ENCODE assay signal across 8 cellular contexts in genomic region chr12:119938049-119938667, GRCh38. TPM values are rescaled to one million over a fixed set of nuclear protein-coding genes. Genes with fewer than 3 reads are reported as not detected.
DNase-seq lines count a peak whose midpoint lies in the region; ATAC-seq, FAIRE-seq and TF ChIP-seq lines count a peak whose summit lies in the region.

No MANE protein-coding gene starts in this region.

- H4K12ac ChIP-seq in trophoblast cell (ENCODE audit: low read depth, low read length): no peak overlapping the region

- no peak for FAIRE-seq in HTR-8/SVneo (lab: Jason Lieb, UNC)

- ATAC-seq in upper lobe of left lung (ENCODE audit: low FRiP score in 2 of 2) (peak; percentile 76 to 79), GM19324 (IDR thresholded peaks at IDR 0.05; ENCODE audit: low FRiP score, unreplicated experiment) (no peak)

- H3K4me3 ChIP-seq in trophoblast cell (ENCODE audit: low read depth, low read length) (no peak overlapping the region), upper lobe of left lung (no peak overlapping the region)

- H3K27ac Mint-ChIP-seq in Calu3 (ENCODE audit: unreplicated experiment): no peak overlapping the region
- H3K27ac Mint-ChIP-seq in activated T-helper 2 cell treated with anti-CD3 and anti-CD28 coated beads, Interferon-gamma antibody, Interleukin-2, Interleukin-4, amounts not matched to agents 10 μg/mL and 5 μg/mL and 100 μg/mL, durations not matched to agents 14 hours and 24 hours and 36 hours: no peak overlapping the region

- no peak overlapping the region for H3K4me2 ChIP-seq in trophoblast cell (ENCODE audit: low read length)

- H3K36me3 Mint-ChIP-seq in Calu3 (ENCODE audit: insufficient read depth, unreplicated experiment): no peaks in the 10 kb centered on the region
- no peaks in the 10 kb centered on the region for H3K36me3 Mint-ChIP-seq in activated T-helper 2 cell treated with anti-CD3 and anti-CD28 coated beads, Interferon-gamma antibody, Interleukin-2, Interleukin-4, amounts not matched to agents 10 μg/mL and 5 μg/mL and 100 μg/mL, durations not matched to agents 14 hours and 24 hours and 36 hours (ENCODE audit: low read depth)

- H3K9me3 ChIP-seq in trophoblast cell (ENCODE audit: insufficient read depth, low read depth, low read length) (no peaks in the 10 kb centered on the region), upper lobe of left lung (no peaks in the 10 kb centered on the region)

- no peaks in the 10 kb centered on the region for H3K79me1 ChIP-seq in trophoblast cell (ENCODE audit: low read length)

- H3K4me1 ChIP-seq in trophoblast cell (ENCODE audit: control insufficient read depth in 1 of 2, insufficient read depth in 2 of 2, low read length in 2 of 2) (no peaks in the 10 kb centered on the region), upper lobe of left lung (no peaks in the 10 kb centered on the region)

- no peak overlapping the region for H2BK12ac ChIP-seq in trophoblast cell (ENCODE audit: low read length)

- TF ChIP-seq EP300 in upper lobe of left lung (IDR thresholded peaks at IDR 0.05): no peak

- H3K79me2 ChIP-seq in trophoblast cell (ENCODE audit: control insufficient read depth, insufficient read depth, low read length, poor library complexity): no peaks in the 10 kb centered on the region

- no peak overlapping the region for H3K9ac ChIP-seq in trophoblast cell (ENCODE audit: low read length)

- no peak overlapping the region for H3K14ac ChIP-seq in trophoblast cell (ENCODE audit: low read length)

- H3K9me3 Mint-ChIP-seq in Calu3 (ENCODE audit: low read depth, unreplicated experiment): no peaks in the 10 kb centered on the region
- H3K9me3 Mint-ChIP-seq in activated T-helper 2 cell treated with anti-CD3 and anti-CD28 coated beads, Interferon-gamma antibody, Interleukin-2, Interleukin-4, amounts not matched to agents 10 μg/mL and 5 μg/mL and 100 μg/mL, durations not matched to agents 14 hours and 24 hours and 36 hours: no peaks in the 10 kb centered on the region

- intact Hi-C loops in Calu3 (cut with micrococcal nuclease; ENCODE audit: unreplicated experiment): loop anchor here (2.0 to 10.0 kb wide), 3 partner anchors 35 to 147 kb away; partner anchors contain the start of gene CIT
- intact Hi-C loops in activated T-helper 2 cell treated with anti-CD3 and anti-CD28 coated beads, Interferon-gamma antibody, Interleukin-2, Interleukin-4, amounts not matched to agents 10 μg/mL and 5 μg/mL and 100 μg/mL, durations not matched to agents 14 hours and 24 hours and 36 hours (cut with micrococcal nuclease): loop anchor here (2.0 kb wide), 1 partner anchor 149 kb away; no protein-coding TSS in a partner anchor

- H2AK5ac ChIP-seq in trophoblast cell (ENCODE audit: low read length): no peak overlapping the region

- no peak overlapping the region for H2BK120ac ChIP-seq in trophoblast cell (ENCODE audit: insufficient read depth, low read length, poor library complexity)

- POLR2A ChIA-PET in RWPE1 (lab: Yijun Ruan, JAX; ENCODE audit: low non-redundant PET): no interaction called here

- BruUV-seq in Calu3 (replicated peaks; lab: Mats Ljungman, UMichigan): no TSS peak

- no peak overlapping the region for H3K4me3 Mint-ChIP-seq in Calu3 (ENCODE audit: low read depth, unreplicated experiment)
- no peak overlapping the region for H3K4me3 Mint-ChIP-seq in activated T-helper 2 cell treated with anti-CD3 and anti-CD28 coated beads, Interferon-gamma antibody, Interleukin-2, Interleukin-4, amounts not matched to agents 10 μg/mL and 5 μg/mL and 100 μg/mL, durations not matched to agents 14 hours and 24 hours and 36 hours (ENCODE audit: low read depth)

- no peak overlapping the region for H4K8ac ChIP-seq in trophoblast cell (ENCODE audit: low read depth, low read length)

- H2BK5ac ChIP-seq in trophoblast cell (ENCODE audit: low read depth, low read length, poor library complexity): no peak overlapping the region

- H3K36me3 ChIP-seq in trophoblast cell (ENCODE audit: control insufficient read depth in 1 of 2, insufficient read depth in 2 of 2, low read length in 2 of 2) (no peaks in the 10 kb centered on the region), upper lobe of left lung (no peaks in the 10 kb centered on the region)

- DNase-seq in Calu3: peak; percentile 70
- peak; percentile 75 for DNase-seq in HTR-8/SVneo (ENCODE audit: insufficient read length, low spot score)
- peak; percentile 73 for DNase-seq in RWPE1 (ENCODE audit: low spot score)
- DNase-seq in activated T-helper 2 cell treated with anti-CD3 and anti-CD28 coated beads, Interferon-gamma antibody, Interleukin-2, Interleukin-4, amounts not matched to agents 10 μg/mL and 5 μg/mL and 100 μg/mL, durations not matched to agents 14 hours and 24 hours and 36 hours (ENCODE audit: low spot score): peak; percentile 45
- DNase-seq in foreskin melanocyte: peak; percentile 33
- DNase-seq in trophoblast cell: peak; percentile 42 to 83
- DNase-seq in upper lobe of left lung: peak in 1 of 2 donors; percentile 50

- H3K27ac ChIP-seq in RWPE1 (no peak overlapping the region), trophoblast cell (ENCODE audit: low read depth, low read length) (no peak overlapping the region), upper lobe of left lung (no peak overlapping the region)

- no peak for TF ChIP-seq POLR2A in upper lobe of left lung (IDR thresholded peaks at IDR 0.05)

- no peak overlapping the region for H4K91ac ChIP-seq in trophoblast cell (ENCODE audit: low read depth, low read length)

- CTCF ChIA-PET in Calu3 (lab: Charles Lee): interaction anchor here (0.6 to 1.0 kb wide), 3 partner anchors 61 to 179 kb away, joined by 3 read pairs; partner anchors contain the start of gene CIT
- CTCF ChIA-PET in RWPE1 (lab: Yijun Ruan, JAX): interaction anchor here (0.7 to 0.8 kb wide), 3 partner anchors 41 to 148 kb away, joined by 3 read pairs; no protein-coding TSS in a partner anchor

- peak; percentile 50 for TF ChIP-seq CTCF in Calu3 (IDR thresholded peaks at IDR 0.05; ENCODE audit: unreplicated experiment)
- peak; percentile 88 for TF ChIP-seq CTCF in RWPE1 (conservative IDR thresholded peaks at IDR 0.05; ENCODE audit: low read depth)
- peak; percentile 50 to 78 (median 66) for TF ChIP-seq CTCF in upper lobe of left lung (IDR thresholded peaks at IDR 0.05)

- H3K27me3 Mint-ChIP-seq in Calu3 (ENCODE audit: unreplicated experiment): no peaks in the 10 kb centered on the region
- peaks cover 5% of the 10 kb centered on the region for H3K27me3 Mint-ChIP-seq in activated T-helper 2 cell treated with anti-CD3 and anti-CD28 coated beads, Interferon-gamma antibody, Interleukin-2, Interleukin-4, amounts not matched to agents 10 μg/mL and 5 μg/mL and 100 μg/mL, durations not matched to agents 14 hours and 24 hours and 36 hours (ENCODE audit: low read depth)

- no peak overlapping the region for H3K18ac ChIP-seq in trophoblast cell (ENCODE audit: low read length)

- H3K4me1 Mint-ChIP-seq in Calu3 (ENCODE audit: low read depth, unreplicated experiment): no peaks in the 10 kb centered on the region
- peaks cover 2% of the 10 kb centered on the region for H3K4me1 Mint-ChIP-seq in activated T-helper 2 cell treated with anti-CD3 and anti-CD28 coated beads, Interferon-gamma antibody, Interleukin-2, Interleukin-4, amounts not matched to agents 10 μg/mL and 5 μg/mL and 100 μg/mL, durations not matched to agents 14 hours and 24 hours and 36 hours (ENCODE audit: low read depth)

- H3K23ac ChIP-seq in trophoblast cell (ENCODE audit: low read length): no peak overlapping the region

- H3K27me3 ChIP-seq in trophoblast cell (ENCODE audit: insufficient read depth, low read length): no peaks in the 10 kb centered on the region
- no peaks in the 10 kb centered on the region for H3K27me3 ChIP-seq in upper lobe of left lung

- H2AFZ ChIP-seq in trophoblast cell (ENCODE audit: insufficient read depth, low read length, poor library complexity): no peak overlapping the region

- WGBS in trophoblast cell (ENCODE audit: extremely low coverage, insufficient coverage, insufficient read length): no CpG with 5 or more reads among the region's 9 CpGs
- WGBS in upper lobe of left lung, 2 donors: 41 to 45% methylated on average over 9 of the region's 9 CpGs

- H3K4ac ChIP-seq in trophoblast cell (ENCODE audit: low read depth, low read length): no peak overlapping the region

RNA-seq across cellular contexts. Expression of gene BICDL1, which starts 50.9 kb away (rescaled TPM):
- total RNA-seq in Calu3 (2022) (25.7 and 31.6 TPM in 2 replicates), upper lobe of left lung (10 to 100 TPM; 10.5 to 21.0 (median 15.9) TPM)
- total RNA-seq in activated T-helper 2 cell treated with anti-CD3 and anti-CD28 coated beads, Interferon-gamma antibody, Interleukin-2, Interleukin-4, amounts not matched to agents 10 μg/mL and 5 μg/mL and 100 μg/mL, durations not matched to agents 14 hours and 24 hours and 36 hours: 127 and 130 TPM in 2 replicates
- 3.3 and 4.4 TPM in 2 replicates for polyA plus RNA-seq in trophoblast cell (2013)
